ENCODE assay signal across 9 cellular contexts in the genomic region with DNA sequence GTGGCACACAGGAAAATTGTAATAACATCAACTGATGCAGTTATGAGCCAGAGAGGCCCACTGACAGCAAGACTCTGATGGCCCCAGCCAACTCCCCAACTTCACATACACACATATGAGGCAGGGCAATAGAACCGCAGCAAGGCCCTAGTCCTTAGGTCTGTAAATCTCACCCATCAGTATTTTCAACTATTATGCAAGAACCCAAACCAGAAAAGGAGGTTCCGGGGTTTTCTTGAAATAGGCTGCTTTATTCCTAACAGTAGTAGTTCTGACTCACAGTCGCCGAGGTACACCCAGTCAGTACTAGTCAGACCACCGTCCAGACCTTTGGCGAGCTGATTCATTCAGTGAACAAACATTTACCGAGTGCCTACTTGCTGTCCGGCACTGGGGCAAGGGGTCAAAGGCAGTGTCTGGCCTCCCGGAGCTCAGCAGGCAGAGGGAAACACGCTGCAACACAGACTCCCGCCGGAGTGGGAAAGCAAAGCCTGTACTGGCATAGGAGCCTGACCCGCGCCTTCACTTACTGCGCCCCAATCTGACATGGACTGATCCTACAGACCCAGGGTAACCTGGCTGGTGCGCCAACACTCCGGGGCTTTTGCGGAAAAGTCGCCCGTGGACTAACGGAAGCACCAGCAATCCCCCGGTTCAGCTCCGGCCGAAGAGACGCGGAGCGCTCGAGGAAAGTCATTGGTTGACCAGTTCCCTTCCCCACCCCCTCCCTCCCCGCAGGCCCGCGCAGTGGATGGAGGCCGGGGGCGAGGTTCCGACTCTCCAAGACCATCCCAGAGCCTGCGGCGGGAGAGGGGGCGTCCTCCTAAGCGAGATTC. TPM values are rescaled to one million over a fixed set of nuclear protein-coding genes. Genes with fewer than 3 reads are reported as not detected.
A peak's percentile ranks its signal among the peaks of the same experiment; 100 is the strongest.
DNase-seq lines count a peak whose midpoint lies in the region; ATAC-seq and TF ChIP-seq lines count a peak whose summit lies in the region.
"Had no signal": no experiment of that assay in that cellular context is flagged by ENCODE, and none has a peak within 500 bp of the region (broad histone marks: within the 10 kb centered on the region; RNA-seq: fewer than 3 reads in every experiment).

No MANE protein-coding gene starts in this region.

- H2AK5ac ChIP-seq in neuronal stem cell (ENCODE audit: low read depth, low read length): peak overlapping the region; percentile 50

- peak overlapping the region; percentile 100 for H2AFZ ChIP-seq in neuronal stem cell (ENCODE audit: low read length)

- H3K4me1 Mint-ChIP-seq in activated T-helper 2 cell treated with anti-CD3 and anti-CD28 coated beads, Interferon-gamma antibody, Interleukin-2, Interleukin-4, amounts not matched to agents 10 μg/mL and 5 μg/mL and 100 μg/mL, durations not matched to agents 14 hours and 24 hours and 36 hours (ENCODE audit: low read depth): peaks cover 6% of the 10 kb centered on the region

- WGBS in neuronal stem cell (ENCODE audit: extremely low coverage in 2 of 2, insufficient read length in 2 of 2, insufficient replicate concordance in 1 of 2), 2 donors: no CpG with 5 or more reads among the region's 38 CpGs

- no peak for TF ChIP-seq CTCF in fibroblast of the aortic adventitia (IDR thresholded peaks at IDR 0.05; ENCODE audit: insufficient read depth, low read length)

- peaks cover 61% of the 10 kb centered on the region for H3K27me3 ChIP-seq in NT2/D1 (ENCODE audit: insufficient read depth, insufficient read length)
- H3K27me3 ChIP-seq in neuronal stem cell (ENCODE audit: control insufficient read depth in 3 of 3, insufficient read depth in 3 of 3, low read depth in 1 of 3, low read length in 3 of 3): no peaks in the 10 kb centered on the region

- no peak overlapping the region for H2BK12ac ChIP-seq in neuronal stem cell (ENCODE audit: low read length)

- H3K4me3 ChIP-seq in NT2/D1 (ENCODE audit: insufficient read length, low read depth) (peak overlapping the region; percentile 40), fibroblast of the aortic adventitia (ENCODE audit: low read depth, low read length) (peak overlapping the region; percentile 28), neuronal stem cell (ENCODE audit: low read length in 2 of 2) (peak overlapping the region; percentile 90 to 91)

- no peak overlapping the region for H4K8ac ChIP-seq in neuronal stem cell (ENCODE audit: low read depth, low read length)

- H3K9me3 ChIP-seq in NT2/D1 (ENCODE audit: insufficient read depth, low read length) (no peaks in the 10 kb centered on the region), neuronal stem cell (replicated peaks in 1 of 2; ENCODE audit: control insufficient read depth in 2 of 2, insufficient read depth in 1 of 2, low read depth in 1 of 2, low read length in 2 of 2) (no peaks in the 10 kb centered on the region)

- H3K4me1 ChIP-seq in NT2/D1 (ENCODE audit: insufficient read depth, insufficient read length) (peaks cover 2% of the 10 kb centered on the region), neuronal stem cell (ENCODE audit: control insufficient read depth in 2 of 2, insufficient read depth in 1 of 2, low read depth in 1 of 2, low read length in 2 of 2) (peaks cover 0 to 3% of the 10 kb centered on the region in 2 donors)

- H2BK5ac ChIP-seq in neuronal stem cell (ENCODE audit: low read length): no peak overlapping the region

- no peak overlapping the region for H3K4ac ChIP-seq in neuronal stem cell (ENCODE audit: low read length)

- H2BK120ac ChIP-seq in neuronal stem cell (ENCODE audit: low read depth, low read length): no peak overlapping the region

- intact Hi-C loops in activated T-helper 2 cell treated with anti-CD3 and anti-CD28 coated beads, Interferon-gamma antibody, Interleukin-2, Interleukin-4, amounts not matched to agents 10 μg/mL and 5 μg/mL and 100 μg/mL, durations not matched to agents 14 hours and 24 hours and 36 hours (cut with micrococcal nuclease): no loop called here

- no peaks in the 10 kb centered on the region for H3K79me1 ChIP-seq in neuronal stem cell (ENCODE audit: low read depth, low read length)

- H3K4me3 Mint-ChIP-seq in activated T-helper 2 cell treated with anti-CD3 and anti-CD28 coated beads, Interferon-gamma antibody, Interleukin-2, Interleukin-4, amounts not matched to agents 10 μg/mL and 5 μg/mL and 100 μg/mL, durations not matched to agents 14 hours and 24 hours and 36 hours (ENCODE audit: low read depth): no peak overlapping the region

- H3K9ac ChIP-seq in NT2/D1 (ENCODE audit: insufficient read length, low read depth): peak overlapping the region; percentile 61
- peak overlapping the region; percentile 90 for H3K9ac ChIP-seq in neuronal stem cell (ENCODE audit: low read depth, low read length, poor library complexity)

- H2BK15ac ChIP-seq in neuronal stem cell (ENCODE audit: low read length): peak overlapping the region; percentile 33

- no peak overlapping the region for H3K27ac ChIP-seq in neuronal stem cell (replicated peaks; ENCODE audit: low read length)

- DNase-seq in ELR (ENCODE audit: low read depth) (peak; percentile 75), NT2/D1 (ENCODE audit: low read depth, low spot score) (no peak), fibroblast of the aortic adventitia (ENCODE audit: low read depth) (peak; percentile 31), neuronal stem cell (ENCODE audit: low spot score) (peak; percentile 57), NCI-H1105 treated with DMSO at 0.1 percent for 48 hours (lab: John Stamatoyannopoulos, UW) (no peak)
- no peak for DNase-seq in activated T-helper 2 cell treated with anti-CD3 and anti-CD28 coated beads, Interferon-gamma antibody, Interleukin-2, Interleukin-4, amounts not matched to agents 10 μg/mL and 5 μg/mL and 100 μg/mL, durations not matched to agents 14 hours and 24 hours and 36 hours (ENCODE audit: low spot score)
- no peak for DNase-seq in effector CD8-positive, alpha-beta T cell (lab: John Stamatoyannopoulos, UW)

- H3K36me3 ChIP-seq in NT2/D1 (ENCODE audit: insufficient read depth, insufficient read length, low read length) (no peaks in the 10 kb centered on the region), neuronal stem cell (replicated peaks in 1 of 2; ENCODE audit: control insufficient read depth in 2 of 2, insufficient read depth in 2 of 2, low read length in 2 of 2) (peaks cover 2 to 14% of the 10 kb centered on the region in 2 donors)

- peak overlapping the region; percentile 94 for H3K18ac ChIP-seq in neuronal stem cell (ENCODE audit: low read length)

- H3K36me3 Mint-ChIP-seq in activated T-helper 2 cell treated with anti-CD3 and anti-CD28 coated beads, Interferon-gamma antibody, Interleukin-2, Interleukin-4, amounts not matched to agents 10 μg/mL and 5 μg/mL and 100 μg/mL, durations not matched to agents 14 hours and 24 hours and 36 hours (ENCODE audit: low read depth): no peaks in the 10 kb centered on the region

- H3K9me3 Mint-ChIP-seq in activated T-helper 2 cell treated with anti-CD3 and anti-CD28 coated beads, Interferon-gamma antibody, Interleukin-2, Interleukin-4, amounts not matched to agents 10 μg/mL and 5 μg/mL and 100 μg/mL, durations not matched to agents 14 hours and 24 hours and 36 hours: no peaks in the 10 kb centered on the region
- H3K9me3 Mint-ChIP-seq: naive B cell had no signal

- H4K91ac ChIP-seq in neuronal stem cell (ENCODE audit: low read depth, low read length, poor library complexity): no peak overlapping the region

- H3K14ac ChIP-seq in neuronal stem cell (ENCODE audit: low read length): no peak overlapping the region

- H3K27ac Mint-ChIP-seq in activated T-helper 2 cell treated with anti-CD3 and anti-CD28 coated beads, Interferon-gamma antibody, Interleukin-2, Interleukin-4, amounts not matched to agents 10 μg/mL and 5 μg/mL and 100 μg/mL, durations not matched to agents 14 hours and 24 hours and 36 hours: no peak overlapping the region

- peaks cover 27% of the 10 kb centered on the region for H3K27me3 Mint-ChIP-seq in activated T-helper 2 cell treated with anti-CD3 and anti-CD28 coated beads, Interferon-gamma antibody, Interleukin-2, Interleukin-4, amounts not matched to agents 10 μg/mL and 5 μg/mL and 100 μg/mL, durations not matched to agents 14 hours and 24 hours and 36 hours (ENCODE audit: low read depth)

- no peak overlapping the region for H3K23ac ChIP-seq in neuronal stem cell (ENCODE audit: low read depth, low read length, poor library complexity)

- ATAC-seq in GM19324 (IDR thresholded peaks at IDR 0.05; ENCODE audit: low FRiP score, unreplicated experiment): no peak

- H3K4me2 ChIP-seq in neuronal stem cell (ENCODE audit: insufficient read depth, low read length, poor library complexity, severe bottlenecking): peak overlapping the region; percentile 76

RNA-seq across cellular contexts. Expression of gene PLEKHA7, which starts 1.3 kb away (rescaled TPM):
- 0.09 and 0.57 TPM in 2 replicates for total RNA-seq in fibroblast of the aortic adventitia (ENCODE audit: low replicate concordance)
- 15.2 TPM for polyA plus RNA-seq in neuronal stem cell (2013, experiment 1 of 2)
- 15.1 TPM for polyA plus RNA-seq in neuronal stem cell (2013, experiment 2 of 2)
- 50.2 and 51.3 TPM in 2 replicates for total RNA-seq in activated T-helper 2 cell treated with anti-CD3 and anti-CD28 coated beads, Interferon-gamma antibody, Interleukin-2, Interleukin-4, amounts not matched to agents 10 μg/mL and 5 μg/mL and 100 μg/mL, durations not matched to agents 14 hours and 24 hours and 36 hours

Comparison
In these comparisons a context has a peak if more than half of its experiments do, and no peak if none do; other contexts are left out.
1. DNase-seq: peak in ELR (single experiment), fibroblast of the aortic adventitia (single experiment) and neuronal stem cell (single experiment); none in NT2/D1 (single experiment), activated T-helper 2 cell treated with anti-CD3 and anti-CD28 coated beads, Interferon-gamma antibody, Interleukin-2, Interleukin-4, amounts not matched to agents 10 μg/mL and 5 μg/mL and 100 μg/mL, durations not matched to agents 14 hours and 24 hours and 36 hours (single experiment), NCI-H1105 treated with DMSO at 0.1 percent for 48 hours (single experiment) and effector CD8-positive, alpha-beta T cell (single experiment).
2. H3K4me3 ChIP-seq: peak in every context shown above with its lines; median percentile 90 in neuronal stem cell; 40 in NT2/D1; 28 in fibroblast of the aortic adventitia.
3. RNA of gene PLEKHA7, which starts 1.3 kb away (total RNA-seq): 50.2 to 51.3 TPM in activated T-helper 2 cell treated with anti-CD3 and anti-CD28 coated beads, Interferon-gamma antibody, Interleukin-2, Interleukin-4, amounts not matched to agents 10 μg/mL and 5 μg/mL and 100 μg/mL, durations not matched to agents 14 hours and 24 hours and 36 hours; 0.09 to 0.57 TPM in fibroblast of the aortic adventitia; every median in the first group is over 10 times any median in the second.